In genomic region chr18:48192542-48192941, GRCh38 we compare ENCODE assay signal across 22 cellular contexts.
"Had no signal": no experiment of that assay in that cellular context is flagged by ENCODE, and none has a peak within 500 bp of the region (broad histone marks: within the 10 kb centered on the region; RNA-seq: fewer than 3 reads in every experiment).

No MANE protein-coding gene starts in this region.

- H3K27ac ChIP-seq: hepatocyte, left lung, pancreas, prostate gland, skin epidermis, spleen, transverse colon, upper lobe of right lung had no signal

- H3K9me3 ChIP-seq: heart right ventricle, left lung, pancreas, prostate gland, spleen, transverse colon, upper lobe of right lung had no signal

- H3K4me3 ChIP-seq: heart right ventricle, hepatocyte, left lung, lung, pancreas, prostate gland, skin epidermis, spleen, transverse colon, upper lobe of right lung had no signal

- H3K27me3 ChIP-seq: heart right ventricle, hepatocyte, left lung, pancreas, transverse colon, upper lobe of right lung had no signal

- H3K36me3 ChIP-seq: heart right ventricle, left lung, pancreas, prostate gland, spleen, transverse colon, upper lobe of right lung had no signal

- ATAC-seq: heart right ventricle; left lung; natural killer cell; pancreas; sciatic nerve; stimulated activated effector memory CD8-positive, alpha-beta T cell treated with anti-CD3 and anti-CD28 coated beads, Interleukin-12 subunit alpha, Interleukin-12 subunit beta, amount 100 ng/mL, for 72 hours; stimulated activated naive CD8-positive, alpha-beta T cell treated with anti-CD3 and anti-CD28 coated beads, Interleukin-15, amount 100 ng/mL, for 72 hours; upper lobe of right lung had no signal

- DNase-seq: heart right ventricle; islet precursor cell; left lung; mesendoderm; naive B cell; natural killer cell; pancreas; posterior cingulate gyrus; retina; spleen; stimulated activated CD4-positive, alpha-beta T cell treated with anti-CD3 and anti-CD28 coated beads, Interleukin-4, amount 100 ng/mL, for 24 hours; stimulated activated naive CD4-positive, alpha-beta T cell treated with Interleukin-2 at 50 U/mL for 16 hours; stimulated activated naive CD8-positive, alpha-beta T cell treated with anti-CD3 and anti-CD28 coated beads, Interleukin-15, amount 100 ng/mL, for 72 hours; substantia nigra; transverse colon; upper lobe of right lung had no signal

- H3K4me1 ChIP-seq: left lung, pancreas, prostate gland, transverse colon had no signal
